Comparison of ENCODE assay signal across 22 cellular contexts in genomic region chr19:19710506-19710905, GRCh38. TPM values are rescaled to one million over a fixed set of nuclear protein-coding genes. Genes with fewer than 3 reads are reported as not detected.
DNase-seq lines count a peak whose midpoint lies in the region; ATAC-seq, FAIRE-seq and TF ChIP-seq lines count a peak whose summit lies in the region.
"Had no signal": no experiment of that assay in that cellular context is flagged by ENCODE, and none has a peak within 500 bp of the region (broad histone marks: within the 10 kb centered on the region; RNA-seq: fewer than 3 reads in every experiment).

No MANE protein-coding gene starts in this region.

- H3K9me3 ChIP-seq in HEK293 (ENCODE audit: control insufficient read depth, insufficient read depth, low read depth, low read length) (no peaks in the 10 kb centered on the region; the same call in 1 of the 2 replicates), adipocyte (ENCODE audit: control insufficient read depth, low read length) (peaks cover 100% of the 10 kb centered on the region), kidney (ENCODE audit: control insufficient read depth in 1 of 2, low read length in 2 of 2) (peaks cover 64 to 95% of the 10 kb centered on the region in 2 donors), thoracic aorta (peaks cover 100% of the 10 kb centered on the region), tibial nerve (peaks cover 35 to 100% (median 68%) of the 10 kb centered on the region in 4 donors)

- DNase-seq in adipocyte (ENCODE audit: low read depth) (no peak), kidney (no peak), thoracic aorta (ENCODE audit: low spot score) (no peak), tibial nerve (ENCODE audit: low spot score in 2 of 2) (no peak)
- DNase-seq in activated CD8-positive, alpha-beta T cell treated with anti-CD3 and anti-CD28 coated beads for 36 hours = no peak
- DNase-seq: DMS79 treated with DMSO at 0.1 percent for 48 hours; H7; IMR-90; Kasumi-1; MM.1S; NCI-H1092 treated with DMSO at 0.1 percent for 48 hours; NCI-H146; NCI-H2029 treated with DMSO at 0.1 percent for 48 hours; NCI-H748 treated with DMSO at 0.1 percent for 48 hours; NK-92 treated with Interleukin-12 subunit alpha and Interleukin-12 subunit beta, amount 100 ng/mL, for 24 hours; SIG-M5 had no signal

- H3K27me3 Mint-ChIP-seq in activated CD8-positive, alpha-beta T cell treated with anti-CD3 and anti-CD28 coated beads for 36 hours = no peaks in the 10 kb centered on the region

- no peak overlapping the region for H3K4me3 ChIP-seq in HEK293 (ENCODE audit: low read depth, low read length)
- peak overlapping the region; percentile 74 for H3K4me3 ChIP-seq in adipocyte (ENCODE audit: low read length)
- H3K4me3 ChIP-seq in kidney (ENCODE audit: low read length in 2 of 2) = peak overlapping the region; percentile 18 to 28
- H3K4me3 ChIP-seq in thoracic aorta = peak overlapping the region; percentile 33
- no peak overlapping the region for H3K4me3 ChIP-seq in tibial nerve

- H3K36me3 Mint-ChIP-seq in activated CD8-positive, alpha-beta T cell treated with anti-CD3 and anti-CD28 coated beads for 36 hours (ENCODE audit: low read depth) = peaks cover 87% of the 10 kb centered on the region

- H3K27ac ChIP-seq in HEK293 (ENCODE audit: extremely low read depth, low read depth, low read length) (no peak overlapping the region), kidney (ENCODE audit: low read depth in 2 of 2, low read length in 2 of 2) (no peak overlapping the region), thoracic aorta (no peak overlapping the region), tibial nerve (no peak overlapping the region)
- H3K27ac ChIP-seq: C4-2B, HL-60, RWPE1 had no signal

- ATAC-seq in thoracic aorta (ENCODE audit: insufficient number of reproducible peaks, low FRiP score, low read depth) = no peak
- ATAC-seq in GM19023 (IDR thresholded peaks at IDR 0.05; ENCODE audit: unreplicated experiment) = no peak
- no peak for ATAC-seq in activated CD8-positive, alpha-beta T cell treated with anti-CD3 and anti-CD28 coated beads for 36 hours
- ATAC-seq: SK-N-SH treated with all-trans-retinoic acid at 6 μM for 48 hours had no signal

- CTCF ChIA-PET in HEK293 (lab: Yijun Ruan, JAX) = interaction anchor here (0.6 kb wide), 1 partner anchor 249 kb away, joined by 5 read pairs; no protein-coding TSS in a partner anchor
- CTCF ChIA-PET in activated CD8-positive, alpha-beta T cell treated with anti-CD3 and anti-CD28 coated beads for 36 hours (lab: Charles Lee) = no interaction called here

- POLR2A ChIA-PET in HEK293 (lab: Yijun Ruan, JAX) = no interaction called here
- POLR2A ChIA-PET in activated CD8-positive, alpha-beta T cell treated with anti-CD3 and anti-CD28 coated beads for 36 hours (lab: Charles Lee) = no interaction called here

- no peak overlapping the region for H3K4me3 Mint-ChIP-seq in activated CD8-positive, alpha-beta T cell treated with anti-CD3 and anti-CD28 coated beads for 36 hours

- H3K9me3 Mint-ChIP-seq in activated CD8-positive, alpha-beta T cell treated with anti-CD3 and anti-CD28 coated beads for 36 hours = peaks cover 71% of the 10 kb centered on the region

- WGBS in tibial nerve, 2 donors = 97 to 100% methylated on average over 2 of the region's 2 CpGs

- FAIRE-seq in kidney (lab: Jason Lieb, UNC) = no peak

- H3K9ac ChIP-seq in adipocyte (ENCODE audit: low read length) (no peak overlapping the region), kidney (ENCODE audit: low read length in 2 of 2) (no peak overlapping the region)

- H3K27me3 ChIP-seq in adipocyte (replicated peaks; ENCODE audit: control insufficient read depth, insufficient read depth, low read length) (no peaks in the 10 kb centered on the region), thoracic aorta (replicated peaks; ENCODE audit: insufficient read depth) (no peaks in the 10 kb centered on the region), tibial nerve (no peaks in the 10 kb centered on the region)

- TF ChIP-seq POLR2A in tibial nerve (IDR thresholded peaks at IDR 0.05) = no peak

- no peak overlapping the region for H3K27ac Mint-ChIP-seq in activated CD8-positive, alpha-beta T cell treated with anti-CD3 and anti-CD28 coated beads for 36 hours

- TF ChIP-seq CTCF in HEK293 (tag by site-specific recombination; IDR thresholded peaks at IDR 0.05) = no peak
- TF ChIP-seq CTCF in kidney (IDR thresholded peaks at IDR 0.05; ENCODE audit: borderline replicate concordance, extremely low read depth, insufficient read depth) = no peak
- TF ChIP-seq CTCF in thoracic aorta (IDR thresholded peaks at IDR 0.05) = no peak
- TF ChIP-seq CTCF in activated CD8-positive, alpha-beta T cell treated with anti-CD3 and anti-CD28 coated beads for 36 hours (IDR thresholded peaks at IDR 0.05) = no peak
- no peak for TF ChIP-seq CTCF in tibial nerve (IDR thresholded peaks at IDR 0.05)

- TF ChIP-seq EP300 in tibial nerve (IDR thresholded peaks at IDR 0.05) = no peak

- intact Hi-C loops in kidney (cut with DNase I) = no loop called here
- intact Hi-C loops in activated CD8-positive, alpha-beta T cell treated with anti-CD3 and anti-CD28 coated beads for 36 hours (cut with micrococcal nuclease) = no loop called here

- H3K4me1 ChIP-seq in HEK293 (ENCODE audit: control insufficient read depth, insufficient read depth, low read length) = no peaks in the 10 kb centered on the region
- no peaks in the 10 kb centered on the region for H3K4me1 ChIP-seq in adipocyte (ENCODE audit: control insufficient read depth, insufficient read depth, low read length)
- H3K4me1 ChIP-seq in kidney (ENCODE audit: control insufficient read depth in 1 of 2, insufficient read depth in 1 of 2, low read depth in 1 of 2, low read length in 2 of 2) = no peaks in the 10 kb centered on the region
- no peaks in the 10 kb centered on the region for H3K4me1 ChIP-seq in thoracic aorta (ENCODE audit: control insufficient read depth in 1 of 2, low read depth in 2 of 2)
- no peaks in the 10 kb centered on the region for H3K4me1 ChIP-seq in tibial nerve

- no peaks in the 10 kb centered on the region for H3K4me1 Mint-ChIP-seq in activated CD8-positive, alpha-beta T cell treated with anti-CD3 and anti-CD28 coated beads for 36 hours (ENCODE audit: low read depth)

- H3K36me3 ChIP-seq in HEK293 (ENCODE audit: control insufficient read depth in 2 of 2, insufficient read depth in 1 of 2, low read length in 2 of 2) (peaks cover 10 to 40% of the 10 kb centered on the region in 2 experiments; a peak in 2 of 3 replicates), adipocyte (ENCODE audit: control insufficient read depth, insufficient read depth, low read length, severe bottlenecking) (peaks cover 71% of the 10 kb centered on the region), kidney (ENCODE audit: control insufficient read depth in 1 of 2, insufficient read depth in 2 of 2, low read length in 2 of 2) (peaks cover 22 to 36% of the 10 kb centered on the region in 2 donors), thoracic aorta (peaks cover 61% of the 10 kb centered on the region), tibial nerve (peaks cover 24 to 99% (median 31%) of the 10 kb centered on the region in 3 donors)

TF ChIP-seq in HEK293, 187 proteins besides CTCF, POLR2A, EP300 and RAD21:
- TF ChIP-seq ZNF747 (tag by site-specific recombination; IDR thresholded peaks at IDR 0.05) = no peak
- TF ChIP-seq ZNF214 (tag by site-specific recombination; IDR thresholded peaks at IDR 0.05; ENCODE audit: borderline replicate concordance) = no peak
- TF ChIP-seq SETDB1 (IDR thresholded peaks at IDR 0.05; ENCODE audit: insufficient read length, low read length) = peak; percentile 90
- TF ChIP-seq ZBTB6 (tag by site-specific recombination; IDR thresholded peaks at IDR 0.05) = no peak

RNA-seq across cellular contexts. Expression of gene ZNF14, which starts 22.4 kb away (rescaled TPM):
- 10.2 TPM for total RNA-seq in kidney
- 5.0 TPM for polyA plus RNA-seq in kidney (ENCODE audit: insufficient read depth, low read depth, low replicate concordance)
- total RNA-seq in thoracic aorta = 10 to 100 TPM in 1 of 2 donors, 1 to 10 TPM in 1; 6.9 to 11.6 TPM
- 1 to 10 TPM; 8.6 to 9.3 TPM for total RNA-seq in activated CD8-positive, alpha-beta T cell treated with anti-CD3 and anti-CD28 coated beads for 36 hours
- 10 to 100 TPM; 12.0 to 14.2 (median 13.3) TPM for total RNA-seq in tibial nerve

RNA-seq across cellular contexts. Expression of gene ZNF101, which starts 41.9 kb away (rescaled TPM):
- total RNA-seq in kidney (21.2 TPM), thoracic aorta (1 to 10 TPM; 2.2 to 8.3 TPM), tibial nerve (10 to 100 TPM in 2 of 4 donors, 1 to 10 TPM in 2; 4.0 to 12.0 (median 10.5) TPM)
- polyA plus RNA-seq in kidney (ENCODE audit: insufficient read depth, low read depth, low replicate concordance) = 10.2 TPM
- total RNA-seq in activated CD8-positive, alpha-beta T cell treated with anti-CD3 and anti-CD28 coated beads for 36 hours = 10 to 100 TPM; 82.5 to 85.2 TPM

RNA-seq across cellular contexts. Expression of gene ATP13A1, which starts 47.0 kb away (rescaled TPM):
- 78.1 TPM for total RNA-seq in kidney
- 30.1 TPM for polyA plus RNA-seq in kidney (ENCODE audit: insufficient read depth, low read depth, low replicate concordance)
- 100 to 1,000 TPM in 1 of 2 donors, 10 to 100 TPM in 1; 95.0 to 150 TPM for total RNA-seq in thoracic aorta
- total RNA-seq in activated CD8-positive, alpha-beta T cell treated with anti-CD3 and anti-CD28 coated beads for 36 hours = 10 to 100 TPM; 52.4 to 53.1 TPM
- total RNA-seq in tibial nerve = 100 to 1,000 TPM; 312 to 705 (median 344) TPM

Comparison
In these comparisons a context has a peak if more than half of its experiments do, and no peak if none do; other contexts are left out.
1. H3K4me3 ChIP-seq: peak in adipocyte (single experiment), kidney (2 of 2) and thoracic aorta (single experiment); none in HEK293 (single experiment) and tibial nerve (0 of 4).